Comparison of ENCODE assay signal across 16 cellular contexts in the genomic region with DNA sequence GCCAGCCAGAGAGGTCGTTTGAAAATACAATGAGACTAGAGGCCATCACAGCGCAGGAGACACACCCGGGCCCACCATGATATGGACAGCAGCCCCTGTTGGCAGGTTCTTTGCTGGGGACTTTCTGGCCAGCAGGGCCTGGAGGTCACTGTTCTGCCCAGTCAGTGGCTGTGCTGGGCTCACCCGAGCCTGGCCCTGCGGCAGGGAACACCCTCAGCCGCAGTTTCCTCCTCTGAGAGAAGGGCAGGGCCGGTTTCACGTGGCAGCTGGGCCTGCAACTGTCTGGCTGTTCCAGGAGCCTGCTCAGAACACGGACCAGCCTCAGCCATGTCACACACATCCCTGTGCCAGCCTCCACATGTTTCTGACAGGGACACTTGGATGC. TPM values are rescaled to one million over a fixed set of nuclear protein-coding genes. Genes with fewer than 3 reads are reported as not detected.
DNase-seq lines count a peak whose midpoint lies in the region; ATAC-seq, FAIRE-seq and TF ChIP-seq lines count a peak whose summit lies in the region.
"Had no signal": no experiment of that assay in that cellular context is flagged by ENCODE, and none has a peak within 500 bp of the region (broad histone marks: within the 10 kb centered on the region; RNA-seq: fewer than 3 reads in every experiment).

No MANE protein-coding gene starts in this region.

- no peak overlapping the region for H3K4me2 ChIP-seq in GM23248 (ENCODE audit: unreplicated experiment)
- H3K4me2 ChIP-seq in skeletal muscle satellite cell (ENCODE audit: low read length), result peak overlapping the region; percentile 49
- H3K4me2 ChIP-seq in OCI-LY7 (ENCODE audit: low read length), result no peak overlapping the region
- H3K4me2 ChIP-seq in smooth muscle cell, result no peak overlapping the region
- H3K4me2 ChIP-seq: hepatocyte had no signal

- H3K27ac ChIP-seq in GM23248 (no peak overlapping the region; the same call in 1 of the 2 replicates), colonic mucosa (no peak overlapping the region), kidney (ENCODE audit: low read depth in 2 of 2, low read length in 2 of 2) (no peak overlapping the region), OCI-LY7 (ENCODE audit: low read depth, low read length, poor library complexity, severe bottlenecking) (no peak overlapping the region), smooth muscle cell (ENCODE audit: low read depth) (no peak overlapping the region)
- H3K27ac ChIP-seq: hepatocyte, upper lobe of left lung had no signal

- H3K9ac ChIP-seq in GM23248 (peak overlapping the region; percentile 73), colonic mucosa (ENCODE audit: low read depth in 2 of 2, low read length in 2 of 2) (no peak overlapping the region), kidney (ENCODE audit: low read length in 2 of 2) (no peak overlapping the region), skeletal muscle satellite cell (ENCODE audit: low read depth, low read length) (peak overlapping the region; percentile 86), smooth muscle cell (ENCODE audit: low read depth) (no peak overlapping the region)

- H3K79me2 ChIP-seq in GM23248 (ENCODE audit: insufficient read depth) (no peaks in the 10 kb centered on the region), OCI-LY7 (ENCODE audit: insufficient read depth, low read depth, low read length) (no peaks in the 10 kb centered on the region), smooth muscle cell (ENCODE audit: low read depth) (no peaks in the 10 kb centered on the region)
- H3K79me2 ChIP-seq: hepatocyte had no signal

- H3K4me3 ChIP-seq in GM23248, result no peak overlapping the region
- no peak overlapping the region for H3K4me3 ChIP-seq in colonic mucosa
- no peak overlapping the region for H3K4me3 ChIP-seq in kidney (ENCODE audit: low read length in 2 of 2)
- H3K4me3 ChIP-seq in skeletal muscle satellite cell (ENCODE audit: low read length), result peak overlapping the region; percentile 12
- H3K4me3 ChIP-seq in OCI-LY7 (ENCODE audit: low read depth, low read length, poor library complexity, severe bottlenecking), result no peak overlapping the region
- no peak overlapping the region for H3K4me3 ChIP-seq in smooth muscle cell
- H3K4me3 ChIP-seq: hepatocyte, upper lobe of left lung had no signal

- H3K27me3 ChIP-seq in GM23248 (replicated peaks; ENCODE audit: insufficient read depth), result no peaks in the 10 kb centered on the region
- no peaks in the 10 kb centered on the region for H3K27me3 ChIP-seq in colonic mucosa
- H3K27me3 ChIP-seq in skeletal muscle satellite cell (ENCODE audit: control insufficient read depth, insufficient read depth, low read length), result no peaks in the 10 kb centered on the region
- no peaks in the 10 kb centered on the region for H3K27me3 ChIP-seq in smooth muscle cell (ENCODE audit: low read depth)
- H3K27me3 ChIP-seq: hepatocyte, upper lobe of left lung had no signal

- peaks cover 25% of the 10 kb centered on the region for H3K4me1 ChIP-seq in GM23248 (ENCODE audit: insufficient read depth)
- H3K4me1 ChIP-seq in colonic mucosa, result no peaks in the 10 kb centered on the region
- H3K4me1 ChIP-seq in kidney (ENCODE audit: control insufficient read depth in 1 of 2, insufficient read depth in 1 of 2, low read depth in 1 of 2, low read length in 2 of 2), result peaks cover 0 to 3% of the 10 kb centered on the region in 2 donors
- H3K4me1 ChIP-seq in skeletal muscle satellite cell (ENCODE audit: control insufficient read depth, insufficient read depth, low read length), result peaks cover 48% of the 10 kb centered on the region
- H3K4me1 ChIP-seq in OCI-LY7 (ENCODE audit: insufficient read depth, low read length, poor library complexity, severe bottlenecking), result peaks cover 16% of the 10 kb centered on the region
- H3K4me1 ChIP-seq in smooth muscle cell (ENCODE audit: low read depth), result peaks cover 5% of the 10 kb centered on the region
- H3K4me1 ChIP-seq: BE2C had no signal

- H3K36me3 ChIP-seq in GM23248 (ENCODE audit: low read depth) (no peaks in the 10 kb centered on the region), colonic mucosa (no peaks in the 10 kb centered on the region), kidney (ENCODE audit: control insufficient read depth in 1 of 2, insufficient read depth in 2 of 2, low read length in 2 of 2) (no peaks in the 10 kb centered on the region), skeletal muscle satellite cell (ENCODE audit: insufficient read depth, low read length) (no peaks in the 10 kb centered on the region), OCI-LY7 (ENCODE audit: insufficient read depth, low read length) (no peaks in the 10 kb centered on the region), smooth muscle cell (ENCODE audit: low read depth) (no peaks in the 10 kb centered on the region)
- H3K36me3 ChIP-seq: BE2C, upper lobe of left lung had no signal

- H2AFZ ChIP-seq in GM23248 (peak overlapping the region; percentile 77), OCI-LY7 (ENCODE audit: low read length) (no peak overlapping the region), smooth muscle cell (ENCODE audit: low read depth) (no peak overlapping the region)
- H2AFZ ChIP-seq: hepatocyte had no signal

- H3K9me3 ChIP-seq in GM23248 (ENCODE audit: low read depth) (no peaks in the 10 kb centered on the region), colonic mucosa (no peaks in the 10 kb centered on the region), kidney (ENCODE audit: control insufficient read depth in 1 of 2, low read length in 2 of 2) (no peaks in the 10 kb centered on the region), skeletal muscle satellite cell (replicated peaks; ENCODE audit: low read length) (no peaks in the 10 kb centered on the region), OCI-LY7 (ENCODE audit: low read length) (no peaks in the 10 kb centered on the region), smooth muscle cell (replicated peaks; ENCODE audit: low read depth) (no peaks in the 10 kb centered on the region)
- H3K9me3 ChIP-seq: BE2C, upper lobe of left lung had no signal

- FAIRE-seq in kidney (lab: Jason Lieb, UNC), result no peak

- H3F3A ChIP-seq in GM23248 (ENCODE audit: insufficient read depth) (peaks cover 4% of the 10 kb centered on the region; the same call in 1 of the 2 replicates), smooth muscle cell (ENCODE audit: low read depth) (peaks cover 6% of the 10 kb centered on the region)

- intact Hi-C loops in colonic mucosa (cut with DNase I), result no loop called here
- intact Hi-C loops in kidney (cut with DNase I), result no loop called here
- intact Hi-C loops in OCI-LY7 (cut with micrococcal nuclease; ENCODE audit: unreplicated experiment), result no loop called here

- WGBS in GM23248 (ENCODE audit: low coverage in 1 of 2, low lambda C conversion rate in 2 of 2, missing lambda C conversion rate in 2 of 2), 2 experiments, result 43 to 49% methylated on average over 9 of the region's 9 CpGs
- WGBS in smooth muscle cell (ENCODE audit: low lambda C conversion rate), result 79% methylated on average over 9 of the region's 9 CpGs

- DNase-seq in GM23248 (peak; percentile 51), colonic mucosa (peak; percentile 40), kidney (peak; percentile 77), OCI-LY7 (ENCODE audit: low spot score) (no peak), HK-2 (ENCODE audit: unreplicated experiment) (no peak), smooth muscle cell (lab: John Stamatoyannopoulos, UW; ENCODE audit: unreplicated experiment) (no peak)
- DNase-seq in stimulated activated naive CD8-positive, alpha-beta T cell treated with anti-CD3 and anti-CD28 coated beads, Interleukin-15, Interleukin-2, amounts not matched to agents 100 U/mL and 50 U/mL, for 24 hours, result no peak
- DNase-seq: activated B cell treated with CpG ODN at 0.5 μM for 24 hours; activated naive CD4-positive, alpha-beta T cell treated with anti-CD3 and anti-CD28 coated beads, Interleukin-2, amount 10 ng/mL, durations not matched to agents 7 days and 5 days; BE2C; DMS79; NCI-H1092 had no signal

- CTCF ChIA-PET in OCI-LY7 (lab: Charles Lee; ENCODE audit: unreplicated experiment), result no interaction called here

- BruUV-seq in OCI-LY7 (replicated peaks; lab: Mats Ljungman, UMichigan), result no TSS peak

- TF ChIP-seq CTCF in colonic mucosa (IDR thresholded peaks at IDR 0.05) (no peak), kidney (IDR thresholded peaks at IDR 0.05; ENCODE audit: borderline replicate concordance, extremely low read depth, insufficient read depth) (no peak), OCI-LY7 (conservative IDR thresholded peaks at IDR 0.05; ENCODE audit: low read length) (no peak), smooth muscle cell (IDR thresholded peaks at IDR 0.05; ENCODE audit: borderline replicate concordance, insufficient read depth, poor library complexity, severe bottlenecking) (no peak)

- in situ Hi-C loops in GM23248 (cut with MboI), result no loop called here

- H3K9me2 ChIP-seq in GM23248 (ENCODE audit: insufficient read depth), result no peaks in the 10 kb centered on the region
- H3K9me2 ChIP-seq in OCI-LY7 (ENCODE audit: insufficient read depth, low read length), result no peaks in the 10 kb centered on the region

- POLR2A ChIA-PET in OCI-LY7 (lab: Charles Lee), result no interaction called here

- ATAC-seq in stimulated activated naive CD8-positive, alpha-beta T cell treated with anti-CD3 and anti-CD28 coated beads, Interleukin-15, Interleukin-2, amounts not matched to agents 100 U/mL and 50 U/mL, for 24 hours, result no peak
- ATAC-seq: SK-N-SH treated with all-trans-retinoic acid at 6 μM for 48 hours had no signal

- no peaks in the 10 kb centered on the region for H4K20me1 ChIP-seq in GM23248 (ENCODE audit: insufficient read depth)
- H4K20me1 ChIP-seq in OCI-LY7 (ENCODE audit: insufficient read depth, low read length), result no peaks in the 10 kb centered on the region
- no peaks in the 10 kb centered on the region for H4K20me1 ChIP-seq in smooth muscle cell (ENCODE audit: low read depth)

RNA-seq across cellular contexts. Expression of a gene that starts 39.4 kb away (rescaled TPM):
- total RNA-seq in GM23248 (2014; rRNA removed; shearing (Covaris generic)), result 1.4 and 2.2 TPM in 2 replicates
- polyA plus RNA-seq in GM23248 (2016; fragmentation: Nextera tagmentation; extraction: Ambion mirVana) (1.6 and 1.8 TPM in 2 replicates), kidney (ENCODE audit: insufficient read depth, low read depth, low replicate concordance) (1.1 TPM), smooth muscle cell (1.1 and 1.2 TPM in 2 replicates)
- total RNA-seq in colonic mucosa (1 to 10 TPM; 4.6 to 6.2 TPM), kidney (1.5 TPM), OCI-LY7 (2022) (5.1 and 6.2 TPM in 2 replicates), smooth muscle cell (0.18 and 0.99 TPM in 2 replicates)
- total RNA-seq in skeletal muscle satellite cell (2012; rRNA removed), result 3.9 and 4.8 TPM in 2 replicates
- total RNA-seq in OCI-LY7 (2014; rRNA removed; shearing (Covaris generic)), result 0.95 and 2.5 TPM in 2 replicates

RNA-seq across cellular contexts. Expression of a gene that starts 50.0 kb away (rescaled TPM):
- not detected in 2 replicates for total RNA-seq in GM23248 (2014; rRNA removed; shearing (Covaris generic))
- 0.18 TPM in 1 of 2 replicates, not detected in the other for polyA plus RNA-seq in GM23248 (2016; fragmentation: Nextera tagmentation; extraction: Ambion mirVana)
- total RNA-seq in colonic mucosa, result 10 to 100 TPM; 58.3 to 58.5 TPM
- total RNA-seq in kidney, result 9.6 TPM
- 18.3 TPM for polyA plus RNA-seq in kidney (ENCODE audit: insufficient read depth, low read depth, low replicate concordance)
- 1.7 and 3.8 TPM in 2 replicates for total RNA-seq in skeletal muscle satellite cell (2012; rRNA removed)
- total RNA-seq in OCI-LY7 (2014; rRNA removed; shearing (Covaris generic)), result 1.0 TPM in 2 replicates
- total RNA-seq in OCI-LY7 (2022), result 0.89 and 1.1 TPM in 2 replicates
- total RNA-seq in smooth muscle cell, result 2.2 and 4.4 TPM in 2 replicates
- polyA plus RNA-seq in smooth muscle cell, result 4.4 and 6.5 TPM in 2 replicates
- total RNA-seq: activated B cell treated with CpG ODN at 0.5 μM for 24 hours had no signal

Comparison
In these comparisons a context has a peak if more than half of its experiments do, and no peak if none do; other contexts are left out.
1. DNase-seq: peak in GM23248 (single experiment), colonic mucosa (single experiment) and kidney (single experiment); none in OCI-LY7 (single experiment), HK-2 (single experiment), stimulated activated naive CD8-positive, alpha-beta T cell treated with anti-CD3 and anti-CD28 coated beads, Interleukin-15, Interleukin-2, amounts not matched to agents 100 U/mL and 50 U/mL, for 24 hours (single experiment) and smooth muscle cell (single experiment).
2. H3K9ac ChIP-seq: peak in GM23248 (single experiment) and skeletal muscle satellite cell (single experiment); none in colonic mucosa (0 of 2), kidney (0 of 2) and smooth muscle cell (single experiment).